In the genomic region with DNA sequence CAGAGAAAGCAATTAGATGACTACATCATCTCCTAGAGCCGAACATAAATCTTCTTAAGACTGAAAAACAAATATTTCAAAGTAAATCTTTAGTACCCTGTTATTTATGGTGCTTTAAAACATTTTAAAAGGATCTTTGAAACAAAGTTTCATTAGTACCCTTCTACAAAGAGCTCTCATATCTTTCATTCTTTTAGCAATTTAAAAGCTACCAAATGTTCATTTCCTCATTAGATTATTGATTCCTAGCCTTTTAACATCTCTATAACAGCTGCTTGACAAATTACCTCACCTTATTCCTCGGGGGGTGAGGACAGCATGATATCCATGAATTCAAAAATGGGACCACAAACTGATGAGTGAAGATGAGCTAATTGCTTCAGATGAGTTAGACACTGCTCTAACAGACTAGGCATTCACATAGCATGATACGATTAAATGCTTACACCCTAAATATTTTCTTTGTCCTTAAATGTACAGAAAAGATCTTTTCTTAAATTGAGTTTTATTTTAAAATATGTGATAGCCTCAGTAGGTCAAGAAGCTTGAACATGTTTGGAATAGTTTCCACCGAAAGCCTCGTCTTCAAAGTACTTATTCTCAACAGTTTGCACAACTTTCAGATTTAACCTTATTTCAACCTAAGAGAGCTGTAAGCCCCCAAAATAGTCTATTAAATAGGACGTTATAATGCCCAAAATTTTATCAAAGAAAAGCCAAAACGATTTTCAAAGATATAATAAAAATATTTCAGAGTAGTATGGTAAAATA, we compare ENCODE assay signal across 10 cellular contexts.
DNase-seq lines count a peak whose midpoint lies in the region; ATAC-seq and TF ChIP-seq lines count a peak whose summit lies in the region.
"Had no signal": no experiment of that assay in that cellular context is flagged by ENCODE, and none has a peak within 500 bp of the region (broad histone marks: within the 10 kb centered on the region; RNA-seq: fewer than 3 reads in every experiment).

No MANE protein-coding gene starts in this region.

- H3K27ac ChIP-seq in RWPE2 (ENCODE audit: poor library complexity, severe bottlenecking): peak overlapping the region; percentile 73
- peak overlapping the region in 11 of 21 experiments; percentile 96 to 100 (median 99) for H3K27ac ChIP-seq in skin epidermis

- peaks cover 7% of the 10 kb centered on the region for H3K4me1 ChIP-seq in RWPE2 (ENCODE audit: insufficient read depth, poor library complexity, severe bottlenecking)

- no peaks in the 10 kb centered on the region for H3K36me3 ChIP-seq in RWPE2 (ENCODE audit: low read depth)

- DNase-seq in NCI-H1417 (lab: John Stamatoyannopoulos, UW) (peak in 2 of 3 experiments; percentile 42 to 46), NCI-H1417 treated with DMSO at 0.1 percent for 48 hours (lab: John Stamatoyannopoulos, UW) (no peak), RWPE2 (ENCODE audit: low spot score) (no peak), fibroblast of mammary gland (ENCODE audit: low read depth) (no peak), COLO668 (lab: John Stamatoyannopoulos, UW; ENCODE audit: unreplicated experiment) (no peak)
- DNase-seq: GOT3, SHP77 treated with DMSO at 0.1 percent for 48 hours had no signal

- no peaks in the 10 kb centered on the region for H3K9me3 ChIP-seq in RWPE2 (ENCODE audit: severe bottlenecking)

- TF ChIP-seq CTCF in RWPE2 (IDR thresholded peaks at IDR 0.05; ENCODE audit: poor library complexity, severe bottlenecking) (no peak), fibroblast of mammary gland (conservative IDR thresholded peaks at IDR 0.05; ENCODE audit: control insufficient read depth, insufficient read depth, low read depth, low read length) (no peak)

- peak overlapping the region; percentile 80 for H3K4me3 ChIP-seq in RWPE2 (ENCODE audit: severe bottlenecking)
- peak overlapping the region; percentile 88 for H3K4me3 ChIP-seq in fibroblast of mammary gland (ENCODE audit: control insufficient read depth, low read depth, low read length)
- H3K4me3 ChIP-seq in skin epidermis: peak overlapping the region in 6 of 7 experiments; percentile 74 to 97 (median 86)

- H3K27me3 ChIP-seq in RWPE2 (ENCODE audit: insufficient read depth, poor library complexity, severe bottlenecking): no peaks in the 10 kb centered on the region

- ATAC-seq in RWPE2 (ENCODE audit: low read depth) (no peak), HG03520 (IDR thresholded peaks at IDR 0.05; ENCODE audit: unreplicated experiment) (no peak), HG03439 (IDR thresholded peaks at IDR 0.05; ENCODE audit: unreplicated experiment) (no peak)

Comparison
In these comparisons a context has a peak if more than half of its experiments do, and no peak if none do; other contexts are left out.
1. DNase-seq: peak in NCI-H1417 (2 of 3); none in NCI-H1417 treated with DMSO at 0.1 percent for 48 hours (single experiment), RWPE2 (single experiment), fibroblast of mammary gland (single experiment) and COLO668 (single experiment).
2. Peak in every context shown above with its lines, with median percentiles within 50 percentile points of each other: H3K4me3 ChIP-seq.